7 cellular contexts compared by ENCODE assay signal in the genomic region with DNA sequence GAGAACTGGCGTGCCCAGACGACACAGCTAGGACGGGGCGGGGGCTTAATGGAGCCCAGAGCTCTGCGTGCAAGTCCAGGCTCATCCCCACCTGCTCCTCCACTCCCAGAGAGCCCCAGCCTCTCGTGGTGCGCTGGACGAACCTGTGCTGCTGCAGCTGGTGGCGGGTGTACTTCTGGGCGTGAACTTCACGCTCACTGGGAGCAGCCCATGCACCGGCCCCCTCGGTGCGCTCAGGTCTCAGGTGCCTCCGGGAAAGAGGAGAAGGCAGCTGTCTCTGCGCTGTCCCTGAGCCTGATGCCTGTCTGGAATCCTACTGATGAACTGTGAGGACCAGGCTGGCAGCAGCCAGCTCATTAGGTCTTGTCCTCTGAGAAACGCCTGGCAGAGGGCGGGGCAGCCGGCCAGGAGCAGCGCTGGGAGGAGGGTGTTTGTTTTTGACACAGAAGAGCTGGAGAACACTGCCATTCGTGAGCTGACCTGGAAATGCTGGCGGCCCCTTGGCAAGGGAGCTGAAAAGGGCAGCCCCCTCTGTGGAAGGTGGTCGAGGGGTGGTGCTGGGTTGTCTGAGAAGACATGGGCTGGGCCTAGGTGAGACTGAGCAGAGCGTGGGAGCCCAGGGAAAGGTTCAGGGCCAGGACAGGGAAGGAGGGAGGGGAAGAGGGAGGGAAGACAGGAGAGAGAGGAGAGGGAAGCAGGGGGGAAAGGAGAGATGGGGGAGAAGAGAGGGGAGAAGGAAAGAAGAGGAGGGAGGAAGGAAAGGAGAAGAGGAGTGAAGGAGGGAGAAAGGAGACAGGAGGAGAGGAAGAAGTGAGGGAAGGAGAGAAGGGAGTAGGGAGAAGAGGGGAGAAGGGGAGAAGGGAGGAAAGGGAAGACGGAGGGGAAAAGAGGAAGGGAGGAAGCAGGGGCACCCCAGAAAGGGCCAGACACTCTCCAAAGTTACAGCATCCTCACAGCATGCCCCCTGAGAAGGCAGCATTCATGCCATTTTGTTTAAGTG. TPM values are rescaled to one million over a fixed set of nuclear protein-coding genes. Genes with fewer than 3 reads are reported as not detected.
DNase-seq lines count a peak whose midpoint lies in the region; ATAC-seq and TF ChIP-seq lines count a peak whose summit lies in the region.

No MANE protein-coding gene starts in this region.

- H3K4me3 ChIP-seq in MG63 (no peak overlapping the region), left lung (no peak overlapping the region)

- H3K27ac Mint-ChIP-seq in type B pancreatic cell, result peak overlapping the region; percentile 56

- H3K36me3 ChIP-seq in MG63 (no peaks in the 10 kb centered on the region), left lung (no peaks in the 10 kb centered on the region)

- ATAC-seq in SK-N-SH treated with all-trans-retinoic acid at 6 μM for 48 hours (peak; percentile 50), left lung (peak; percentile 89), GM19452 (IDR thresholded peaks at IDR 0.05; ENCODE audit: unreplicated experiment) (no peak), GM18907 (IDR thresholded peaks at IDR 0.05; ENCODE audit: unreplicated experiment) (no peak)

- no peaks in the 10 kb centered on the region for H3K9me3 Mint-ChIP-seq in type B pancreatic cell

- intact Hi-C loops in left lung (cut with DNase I), result no loop called here

- H3K27me3 Mint-ChIP-seq in type B pancreatic cell, result peaks cover 3% of the 10 kb centered on the region

- H3K36me3 Mint-ChIP-seq in type B pancreatic cell, result no peaks in the 10 kb centered on the region

- H3K4me1 Mint-ChIP-seq in type B pancreatic cell (ENCODE audit: unreplicated experiment), result peaks cover 57% of the 10 kb centered on the region

- peaks cover 4 to 16% of the 10 kb centered on the region in 2 donors for H3K4me1 ChIP-seq in left lung

- H3K4me3 Mint-ChIP-seq in type B pancreatic cell, result peak overlapping the region; percentile 70

- DNase-seq in MG63, result peak; percentile 66
- peak; percentile 64 to 88 for DNase-seq in left lung
- DNase-seq in type B pancreatic cell (ENCODE audit: extremely low spot score, unreplicated experiment), result no peak
- no peak for DNase-seq in activated naive CD4-positive, alpha-beta T cell treated with anti-CD3 and anti-CD28 coated beads, Interleukin-2, amount 50 U/mL, for 16 hours

- H3K9me3 ChIP-seq in MG63 (no peaks in the 10 kb centered on the region), left lung (no peaks in the 10 kb centered on the region)

- no peak overlapping the region for H3K27ac ChIP-seq in left lung

- no peaks in the 10 kb centered on the region for H3K27me3 ChIP-seq in MG63
- H3K27me3 ChIP-seq in left lung, result no peaks in the 10 kb centered on the region

- no peak for TF ChIP-seq CTCF in left lung (IDR thresholded peaks at IDR 0.05)
- TF ChIP-seq CTCF in type B pancreatic cell (conservative IDR thresholded peaks at IDR 0.05), result no peak

TF ChIP-seq in SK-N-SH treated with all-trans-retinoic acid at 6 μM for 48 hours, 23 proteins besides CTCF, POLR2A, EP300 and RAD21:
- TF ChIP-seq, protein P1, sequence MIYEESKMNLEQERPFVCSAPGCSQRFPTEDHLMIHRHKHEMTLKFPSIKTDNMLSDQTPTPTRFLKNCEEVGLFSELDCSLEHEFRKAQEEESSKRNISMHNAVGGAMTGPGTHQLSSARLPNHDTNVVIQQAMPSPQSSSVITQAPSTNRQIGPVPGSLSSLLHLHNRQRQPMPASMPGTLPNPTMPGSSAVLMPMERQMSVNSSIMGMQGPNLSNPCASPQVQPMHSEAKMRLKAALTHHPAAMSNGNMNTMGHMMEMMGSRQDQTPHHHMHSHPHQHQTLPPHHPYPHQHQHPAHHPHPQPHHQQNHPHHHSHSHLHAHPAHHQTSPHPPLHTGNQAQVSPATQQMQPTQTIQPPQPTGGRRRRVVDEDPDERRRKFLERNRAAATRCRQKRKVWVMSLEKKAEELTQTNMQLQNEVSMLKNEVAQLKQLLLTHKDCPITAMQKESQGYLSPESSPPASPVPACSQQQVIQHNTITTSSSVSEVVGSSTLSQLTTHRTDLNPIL (CRISPR knock-in tag; IDR thresholded peaks at IDR 0.05; ENCODE audit: low read depth), result no peak
- TF ChIP-seq ZNF565 (CRISPR knock-in tag; conservative IDR thresholded peaks at IDR 0.05; ENCODE audit: low read depth), result no peak

RNA-seq across cellular contexts. Expression of a gene that starts 53.5 kb away (rescaled TPM):
- 27.6 and 43.1 TPM in 2 replicates for total RNA-seq in MG63 (2014; rRNA removed; shearing (Covaris generic); ENCODE audit: low replicate concordance)
- 100 to 1,000 TPM; 126 to 151 TPM for total RNA-seq in left lung
- 48.8 and 138 TPM in 2 replicates for total RNA-seq in type B pancreatic cell (ENCODE audit: low replicate concordance)

Comparison
In these comparisons a context has a peak if more than half of its experiments do, and no peak if none do; other contexts are left out.
1. DNase-seq: peak in MG63 (single experiment) and left lung (2 of 2); none in type B pancreatic cell (single experiment) and activated naive CD4-positive, alpha-beta T cell treated with anti-CD3 and anti-CD28 coated beads, Interleukin-2, amount 50 U/mL, for 16 hours (single experiment).
2. ATAC-seq: peak in SK-N-SH treated with all-trans-retinoic acid at 6 μM for 48 hours (single experiment) and left lung (single experiment); none in GM19452 (single experiment) and GM18907 (single experiment).